ENCODE assay signal across 9 cellular contexts in genomic region chr5:132498686-132499271, GRCh38. TPM values are rescaled to one million over a fixed set of nuclear protein-coding genes. Genes with fewer than 3 reads are reported as not detected.
DNase-seq lines count a peak whose midpoint lies in the region; ATAC-seq and TF ChIP-seq lines count a peak whose summit lies in the region.
"Had no signal": no experiment of that assay in that cellular context is flagged by ENCODE, and none has a peak within 500 bp of the region (broad histone marks: within the 10 kb centered on the region; RNA-seq: fewer than 3 reads in every experiment).

No MANE protein-coding gene starts in this region.

- H3K36me3 ChIP-seq in HEK293 (ENCODE audit: control insufficient read depth in 2 of 2, insufficient read depth in 1 of 2, low read length in 2 of 2) (no peaks in the 10 kb centered on the region), spleen (no peaks in the 10 kb centered on the region)

- POLR2A ChIA-PET in HEK293 (lab: Yijun Ruan, JAX): interaction anchor here (0.8 kb wide), 1 partner anchor 8 kb away, joined by 3 read pairs; the partner anchor contains the start of gene IRF1

- H3K4me3 ChIP-seq in HEK293 (ENCODE audit: low read depth, low read length): no peak overlapping the region
- no peak overlapping the region for H3K4me3 ChIP-seq in spleen

- DNase-seq in T-helper 17 cell: no peak
- DNase-seq in iris pigment epithelial cell (ENCODE audit: low read depth): peak; percentile 53
- no peak for DNase-seq in spleen
- no peak for DNase-seq in HK-2 (ENCODE audit: unreplicated experiment)
- no peak for DNase-seq in iPS-NIHi11 (ENCODE audit: low spot score)

- H3K27ac Mint-ChIP-seq in T-helper 17 cell: peak overlapping the region; percentile 54

- no peaks in the 10 kb centered on the region for H3K27me3 Mint-ChIP-seq in T-helper 17 cell

- H3K36me3 Mint-ChIP-seq in T-helper 17 cell (ENCODE audit: low read depth): peaks cover 4% of the 10 kb centered on the region

- ATAC-seq in T-helper 17 cell (no peak), GM19467 (IDR thresholded peaks at IDR 0.05; ENCODE audit: unreplicated experiment) (no peak)

- TF ChIP-seq CTCF in HEK293 (tag by site-specific recombination; IDR thresholded peaks at IDR 0.05) (no peak), spleen (IDR thresholded peaks at IDR 0.05 in 8 of 11, conservative IDR thresholded peaks at IDR 0.05 in 3 of 11) (no peak)

- CTCF ChIA-PET in HEK293 (lab: Yijun Ruan, JAX): interaction anchor here (0.6 to 7.7 kb wide), 11 partner anchors 10 to 1464 kb away, joined by 3 to 140 read pairs (median 7); no protein-coding TSS in a partner anchor

- no peak overlapping the region for H3K4me3 Mint-ChIP-seq in T-helper 17 cell

- peaks cover 4% of the 10 kb centered on the region for H3K4me1 ChIP-seq in HEK293 (ENCODE audit: control insufficient read depth, insufficient read depth, low read length)
- peaks cover 33 to 99% (median 74%) of the 10 kb centered on the region in 6 donors for H3K4me1 ChIP-seq in spleen

- WGBS in spleen, 5 donors: 76 to 86% (median 85%) methylated on average over 4 of the region's 4 CpGs

- no peak overlapping the region for H3K27ac ChIP-seq in HEK293 (ENCODE audit: extremely low read depth, low read depth, low read length)
- H3K27ac ChIP-seq in spleen: peak overlapping the region; percentile 45 to 100 (median 98)

- TF ChIP-seq POLR2A in spleen (IDR thresholded peaks at IDR 0.05): no peak

- H3K9me3 ChIP-seq in HEK293 (ENCODE audit: control insufficient read depth, insufficient read depth, low read depth, low read length): no peaks in the 10 kb centered on the region
- no peaks in the 10 kb centered on the region for H3K9me3 ChIP-seq in T-helper 17 cell (ENCODE audit: control insufficient read depth, low read length, poor library complexity, severe bottlenecking)
- no peaks in the 10 kb centered on the region for H3K9me3 ChIP-seq in spleen

- no peaks in the 10 kb centered on the region for H3K27me3 ChIP-seq in spleen (replicated peaks in 1 of 7)

- intact Hi-C loops in spleen (cut with DNase I; ENCODE audit: low total_unique reads): no loop called here

- peaks cover 46% of the 10 kb centered on the region for H3K4me1 Mint-ChIP-seq in T-helper 17 cell

TF ChIP-seq in HEK293, 187 proteins besides CTCF, POLR2A, EP300 and RAD21:
- TF ChIP-seq ZNF26 (tag by site-specific recombination; IDR thresholded peaks at IDR 0.05) (no peak), ZNF366 (tag by site-specific recombination; conservative IDR thresholded peaks at IDR 0.05) (peak; percentile 86)

RNA-seq across cellular contexts. Expression of gene IRF1, which starts 8.2 kb away (rescaled TPM):
- total RNA-seq in T-helper 17 cell (100 to 1,000 TPM; 590 to 639 TPM), spleen (100 to 1,000 TPM; 146 to 307 (median 165) TPM)
- 100 to 1,000 TPM in 1 of 3 donors, 10 to 100 TPM in 2; 57.9 to 113 (median 59.7) TPM for polyA plus RNA-seq in spleen

RNA-seq across cellular contexts. Expression of gene IL5, which starts 44.5 kb away (rescaled TPM):
- total RNA-seq in T-helper 17 cell (not detected), spleen (not detected)
- not detected for polyA plus RNA-seq in spleen
- total RNA-seq: HT1080, NCI-H460 had no signal

RNA-seq across cellular contexts. Expression of gene RAD50, which starts 58.0 kb away (rescaled TPM):
- 10 to 100 TPM; 20.4 to 22.2 TPM for total RNA-seq in T-helper 17 cell
- total RNA-seq in spleen: 10 to 100 TPM; 23.8 to 34.0 (median 28.2) TPM
- polyA plus RNA-seq in spleen: 1 to 10 TPM; 4.2 to 7.8 (median 4.4) TPM
